In the genomic region with DNA sequence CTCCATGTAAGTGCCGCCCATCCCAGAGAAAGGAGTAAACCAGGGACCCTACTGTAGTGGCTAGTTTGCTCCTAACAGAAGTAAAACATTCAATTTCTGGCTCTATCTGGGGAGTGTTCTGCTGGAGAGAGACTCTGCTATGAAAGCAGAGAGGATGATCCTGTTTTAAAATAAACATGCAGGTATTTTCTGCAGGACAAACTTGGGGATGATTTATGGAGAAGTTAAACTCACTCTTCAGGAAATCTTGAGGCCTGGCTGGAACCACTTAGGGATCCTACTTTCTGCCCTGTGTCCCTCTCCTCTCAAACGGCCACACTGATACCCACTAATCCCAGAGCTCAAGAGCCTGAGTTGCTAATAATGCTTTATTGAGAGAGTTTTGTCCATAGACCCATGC, we compare ENCODE assay signal across 15 cellular contexts.
DNase-seq lines count a peak whose midpoint lies in the region; TF ChIP-seq lines count a peak whose summit lies in the region.
"Had no signal": no experiment of that assay in that cellular context is flagged by ENCODE, and none has a peak within 500 bp of the region (broad histone marks: within the 10 kb centered on the region; RNA-seq: fewer than 3 reads in every experiment).

No MANE protein-coding gene starts in this region.

- H3K4me1 ChIP-seq in prostate gland (replicated peaks): peaks cover 19% of the 10 kb centered on the region
- H3K4me1 ChIP-seq: Caco-2 had no signal

- peak; percentile 23 for DNase-seq in LNCaP clone FGC (ENCODE audit: low read depth)
- no peak for DNase-seq in dorsolateral prefrontal cortex
- DNase-seq in prostate gland (ENCODE audit: low spot score): peak; percentile 49
- DNase-seq in NOMO-1 (lab: John Stamatoyannopoulos, UW; ENCODE audit: unreplicated experiment in 2 of 2): no peak
- DNase-seq in kidney tubule cell (ENCODE audit: low spot score): no peak
- no peak for DNase-seq in stimulated activated naive CD4-positive, alpha-beta T cell treated with Interleukin-2 at 50 U/mL for 16 hours (lab: John Stamatoyannopoulos, UW)
- DNase-seq: C1 segment of cervical spinal cord; Caco-2; CD4-positive, CD25-positive, alpha-beta regulatory T cell; CD8-positive, alpha-beta T cell; DMS153; DND-41; H9; HFFc6 had no signal

- H3K27ac ChIP-seq in dorsolateral prefrontal cortex: peak overlapping the region in 30 of 59 donors; percentile 6 to 83 (median 60)
- peak overlapping the region; percentile 65 to 79 for H3K27ac ChIP-seq in prostate gland

- no peak for TF ChIP-seq POLR2A in prostate gland (IDR thresholded peaks at IDR 0.05)

- TF ChIP-seq CTCF in LNCaP clone FGC (IDR thresholded peaks at IDR 0.05; ENCODE audit: control insufficient read depth, extremely low read depth, insufficient read depth) (no peak), dorsolateral prefrontal cortex (IDR thresholded peaks at IDR 0.05 in 54 of 56, conservative IDR thresholded peaks at IDR 0.05 in 2 of 56; ENCODE audit: low read depth in 1 of 56, partially characterized antibody in 56 of 56) (no peak), prostate gland (IDR thresholded peaks at IDR 0.05) (no peak)

- intact Hi-C loops in dorsolateral prefrontal cortex (cut with DNase I) (loop anchor here (5.0 to 10.0 kb wide), 4 partner anchors 220 to 573 kb away; partner anchors contain the start of genes CCDC122 (in 2 of the 2), LACC1 (in 2 of the 2) and ENOX1 (in 1 of the 2)), prostate gland (cut with DNase I) (loop anchor here (5.0 to 10.0 kb wide), 2 partner anchors 210 to 483 kb away; partner anchors contain the start of gene ENOX1)

- H3K27me3 ChIP-seq in dorsolateral prefrontal cortex (no peaks in the 10 kb centered on the region), prostate gland (replicated peaks; ENCODE audit: insufficient read depth) (no peaks in the 10 kb centered on the region)

- H3K9me3 ChIP-seq in prostate gland: no peaks in the 10 kb centered on the region
- H3K9me3 ChIP-seq: Caco-2 had no signal

- H3K4me3 ChIP-seq in LNCaP clone FGC (ENCODE audit: low read depth, low read length) (no peak overlapping the region), dorsolateral prefrontal cortex (no peak overlapping the region), prostate gland (no peak overlapping the region)
- H3K4me3 ChIP-seq: GM23338 had no signal

- 71% methylated on average over 2 of the region's 2 CpGs for WGBS in prostate gland

- no peaks in the 10 kb centered on the region for H3K36me3 ChIP-seq in prostate gland

Comparison
In these comparisons a context has a peak if more than half of its experiments do, and no peak if none do; other contexts are left out.
1. DNase-seq: peak in LNCaP clone FGC (single experiment) and prostate gland (single experiment); none in dorsolateral prefrontal cortex (0 of 10), NOMO-1 (0 of 2), kidney tubule cell (single experiment) and stimulated activated naive CD4-positive, alpha-beta T cell treated with Interleukin-2 at 50 U/mL for 16 hours (single experiment).